Comparison of ENCODE assay signal across 17 cellular contexts in the genomic region with DNA sequence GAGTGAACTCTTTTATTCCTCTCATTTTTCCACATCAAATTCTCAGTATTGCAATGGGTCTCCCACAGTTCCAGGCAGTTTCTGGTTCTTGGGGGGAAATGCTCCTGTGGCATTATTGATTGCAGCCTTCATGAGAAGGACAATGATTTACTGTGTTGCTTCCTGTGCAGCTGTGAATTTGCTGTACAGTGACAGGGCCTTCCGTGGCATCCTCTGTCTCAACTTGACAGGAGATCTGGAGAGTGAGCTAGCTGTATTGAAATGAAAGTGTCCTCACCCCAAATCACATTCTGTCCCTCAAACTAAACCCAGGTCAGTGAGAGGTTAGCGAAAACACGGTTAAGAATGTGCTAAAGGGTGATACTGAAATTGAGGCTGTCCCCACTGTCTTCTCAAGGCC.
A peak's percentile ranks its signal among the peaks of the same experiment; 100 is the strongest.
DNase-seq lines count a peak whose midpoint lies in the region; ATAC-seq, FAIRE-seq and TF ChIP-seq lines count a peak whose summit lies in the region.
"Had no signal": no experiment of that assay in that cellular context is flagged by ENCODE, and none has a peak within 500 bp of the region (broad histone marks: within the 10 kb centered on the region; RNA-seq: fewer than 3 reads in every experiment).

No MANE protein-coding gene starts in this region.

- no peak for FAIRE-seq in RCC 7860 (lab: Jason Lieb, UNC)
- no peak for FAIRE-seq in GM12892 (lab: Jason Lieb, UNC)
- FAIRE-seq: keratinocyte had no signal

- ATAC-seq in GM18909 (IDR thresholded peaks at IDR 0.05; ENCODE audit: poor library complexity, unreplicated experiment): peak; percentile 65
- peak; percentile 28 for ATAC-seq in HG02678 (IDR thresholded peaks at IDR 0.05; ENCODE audit: unreplicated experiment)
- ATAC-seq in HG03442 (IDR thresholded peaks at IDR 0.05; ENCODE audit: unreplicated experiment): peak; percentile 15
- ATAC-seq: natural killer cell treated with Interleukin-12 subunit alpha and Interleukin-12 subunit beta and Interleukin-15 and Interleukin-18, amount 100 ng/mL, for 72 hours had no signal

- DNase-seq in midbrain (lab: John Stamatoyannopoulos, UW): peak; percentile 26
- no peak for DNase-seq in stimulated activated CD4-positive, alpha-beta T cell treated with anti-CD3 and anti-CD28 coated beads, Interleukin-4, amount 100 ng/mL, for 4 hours
- DNase-seq in GDM1 (lab: John Stamatoyannopoulos, UW): no peak
- no peak for DNase-seq in RCC 7860 (ENCODE audit: low spot score)
- no peak for DNase-seq in GM12892 (ENCODE audit: insufficient read length)
- DNase-seq: effector memory CD4-positive, alpha-beta T cell; IMR-90; mesenchymal stem cell; NCI-H774; stimulated activated CD4-positive, alpha-beta T cell treated with anti-CD3 and anti-CD28 coated beads, Interleukin-4, amount 100 ng/mL, for 1 hour; stimulated activated CD8-positive, alpha-beta memory T cell treated with anti-CD3 and anti-CD28 coated beads, Interleukin-4, amount 100 ng/mL, for 48 hours; tibial artery had no signal

- TF ChIP-seq POLR2A in GM12892 (IDR thresholded peaks at IDR 0.05; ENCODE audit: low read depth, low read length): no peak

Comparison
In these comparisons a context has a peak if more than half of its experiments do, and no peak if none do; other contexts are left out.
1. ATAC-seq: peak in every context shown above with its lines; median percentile 65 in GM18909; 28 in HG02678; 15 in HG03442.